In the genomic region with DNA sequence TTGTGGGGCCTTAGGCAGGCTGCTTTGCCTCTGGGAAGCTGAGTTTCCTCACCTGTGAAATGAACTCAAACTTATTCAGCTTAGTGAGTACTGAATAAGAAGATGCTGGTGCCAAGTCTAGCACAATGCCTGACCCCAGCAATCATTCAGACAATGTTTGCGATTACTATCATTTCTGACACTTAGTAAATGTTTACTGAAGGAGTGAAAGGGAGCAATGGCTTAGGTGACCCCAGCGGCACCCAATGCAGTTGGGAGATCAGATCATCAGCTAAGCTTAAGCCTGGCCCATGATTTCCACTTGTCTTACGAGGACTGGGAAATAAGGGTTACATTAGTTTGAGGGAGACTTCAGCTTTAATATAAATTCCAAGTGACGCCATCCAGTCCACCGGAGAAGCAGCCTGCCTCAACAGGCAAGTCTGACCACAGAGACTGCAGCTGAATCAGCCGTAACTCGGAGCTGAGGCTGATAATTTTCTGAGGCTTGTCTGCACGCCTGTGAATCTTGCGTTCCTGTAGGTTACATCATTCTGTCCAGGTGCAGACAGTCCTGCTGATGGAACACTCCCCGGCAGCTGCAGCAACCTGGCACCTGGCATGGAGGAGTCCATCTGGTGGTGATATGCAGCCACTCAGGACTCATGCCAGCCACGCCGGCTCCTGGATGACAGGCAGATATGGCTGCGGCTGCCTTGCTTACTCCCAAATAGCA, we compare ENCODE assay signal across 12 cellular contexts. TPM values are rescaled to one million over a fixed set of nuclear protein-coding genes. Genes with fewer than 3 reads are reported as not detected.
DNase-seq lines count a peak whose midpoint lies in the region; ATAC-seq, FAIRE-seq and TF ChIP-seq lines count a peak whose summit lies in the region.
"Had no signal": no experiment of that assay in that cellular context is flagged by ENCODE, and none has a peak within 500 bp of the region (broad histone marks: within the 10 kb centered on the region; RNA-seq: fewer than 3 reads in every experiment).

No MANE protein-coding gene starts in this region.

- H3K36me3 ChIP-seq in psoas muscle (ENCODE audit: insufficient read depth in 1 of 2, low read depth in 1 of 2), result no peaks in the 10 kb centered on the region
- no peaks in the 10 kb centered on the region for H3K36me3 ChIP-seq in HAP-1 (replicated peaks)
- H3K36me3 ChIP-seq: esophagus muscularis mucosa, tibial artery had no signal

- H3K9me3 Mint-ChIP-seq in activated CD4-positive, alpha-beta T cell treated with anti-CD3 and anti-CD28 coated beads, Interleukin-2, amount 10 ng/mL, durations not matched to agents 24 days and 14 days, result no peaks in the 10 kb centered on the region
- H3K9me3 Mint-ChIP-seq: activated naive CD8-positive, alpha-beta T cell treated with anti-CD3 and anti-CD28 coated beads, Interleukin-2, amount 10 ng/mL, durations not matched to agents 7 days and 5 days; memory B cell had no signal

- in situ Hi-C loops in HAP-1 (cut with MboI; ENCODE audit: low sequenced_read_pairs), result no loop called here

- H3K27me3 Mint-ChIP-seq in activated CD4-positive, alpha-beta T cell treated with anti-CD3 and anti-CD28 coated beads, Interleukin-2, amount 10 ng/mL, durations not matched to agents 24 days and 14 days, result peaks cover 18% of the 10 kb centered on the region

- intact Hi-C loops in psoas muscle (cut with DNase I), result no loop called here
- intact Hi-C loops in activated CD4-positive, alpha-beta T cell treated with anti-CD3 and anti-CD28 coated beads, Interleukin-2, amount 10 ng/mL, durations not matched to agents 24 days and 14 days (cut with micrococcal nuclease), result no loop called here

- no peaks in the 10 kb centered on the region for H3K4me1 Mint-ChIP-seq in activated CD4-positive, alpha-beta T cell treated with anti-CD3 and anti-CD28 coated beads, Interleukin-2, amount 10 ng/mL, durations not matched to agents 24 days and 14 days
- H3K4me1 Mint-ChIP-seq: activated naive CD8-positive, alpha-beta T cell treated with anti-CD3 and anti-CD28 coated beads, Interleukin-2, amount 10 ng/mL, durations not matched to agents 7 days and 5 days had no signal

- no peak overlapping the region for H3K27ac Mint-ChIP-seq in activated CD4-positive, alpha-beta T cell treated with anti-CD3 and anti-CD28 coated beads, Interleukin-2, amount 10 ng/mL, durations not matched to agents 24 days and 14 days
- H3K27ac Mint-ChIP-seq: activated naive CD8-positive, alpha-beta T cell treated with anti-CD3 and anti-CD28 coated beads, Interleukin-2, amount 10 ng/mL, durations not matched to agents 7 days and 5 days; memory B cell had no signal

- no peak for FAIRE-seq in H54 (lab: Jason Lieb, UNC)

- 42 to 55% (median 46%) methylated on average over 13 of the region's 13 CpGs for WGBS in psoas muscle, 3 donors

- H3K4me3 Mint-ChIP-seq in activated CD4-positive, alpha-beta T cell treated with anti-CD3 and anti-CD28 coated beads, Interleukin-2, amount 10 ng/mL, durations not matched to agents 24 days and 14 days, result no peak overlapping the region
- H3K4me3 Mint-ChIP-seq: activated naive CD8-positive, alpha-beta T cell treated with anti-CD3 and anti-CD28 coated beads, Interleukin-2, amount 10 ng/mL, durations not matched to agents 7 days and 5 days; memory B cell had no signal

- no peak overlapping the region for H3K27ac ChIP-seq in coronary artery
- H3K27ac ChIP-seq in psoas muscle, result no peak overlapping the region
- H3K27ac ChIP-seq: esophagus muscularis mucosa, tibial artery had no signal

- peaks cover 3% of the 10 kb centered on the region for H3K4me1 ChIP-seq in psoas muscle
- H3K4me1 ChIP-seq in HAP-1, result no peaks in the 10 kb centered on the region

- no peak overlapping the region for H3K4me3 ChIP-seq in coronary artery
- no peak overlapping the region for H3K4me3 ChIP-seq in psoas muscle
- H3K4me3 ChIP-seq in HAP-1, result no peak overlapping the region
- H3K4me3 ChIP-seq: esophagus muscularis mucosa, tibial artery had no signal

- no peaks in the 10 kb centered on the region for H3K9me3 ChIP-seq in psoas muscle
- no peaks in the 10 kb centered on the region for H3K9me3 ChIP-seq in HAP-1
- H3K9me3 ChIP-seq: esophagus muscularis mucosa, tibial artery had no signal

- TF ChIP-seq CTCF in coronary artery (IDR thresholded peaks at IDR 0.05) (no peak), psoas muscle (IDR thresholded peaks at IDR 0.05) (no peak)

- H3K36me3 Mint-ChIP-seq in activated CD4-positive, alpha-beta T cell treated with anti-CD3 and anti-CD28 coated beads, Interleukin-2, amount 10 ng/mL, durations not matched to agents 24 days and 14 days (ENCODE audit: low read depth), result no peaks in the 10 kb centered on the region
- H3K36me3 Mint-ChIP-seq: activated naive CD8-positive, alpha-beta T cell treated with anti-CD3 and anti-CD28 coated beads, Interleukin-2, amount 10 ng/mL, durations not matched to agents 7 days and 5 days; memory B cell had no signal

- H3K27me3 ChIP-seq in psoas muscle (ENCODE audit: insufficient read depth in 3 of 3, low read length in 2 of 3) (peaks cover 0 to 4% (median 0%) of the 10 kb centered on the region in 3 donors), HAP-1 (ENCODE audit: low read depth) (peaks cover 2% of the 10 kb centered on the region; the same call in 1 of the 2 replicates)
- H3K27me3 ChIP-seq: tibial artery had no signal

- peak; percentile 89 for DNase-seq in HPDE6-E6E7 (ENCODE audit: extremely low spot score)
- peak; percentile 68 for DNase-seq in NCI-H510A (lab: John Stamatoyannopoulos, UW)
- peak; percentile 50 for DNase-seq in coronary artery (ENCODE audit: low spot score)
- DNase-seq in psoas muscle, result no peak
- no peak for DNase-seq in activated CD4-positive, alpha-beta T cell treated with anti-CD3 and anti-CD28 coated beads, Interleukin-2, amount 10 ng/mL, durations not matched to agents 24 days and 14 days
- DNase-seq in HAP-1 (ENCODE audit: low spot score in 2 of 2), result no peak
- no peak for DNase-seq in H54 (ENCODE audit: insufficient read length, low spot score)
- DNase-seq: activated naive CD8-positive, alpha-beta T cell treated with anti-CD3 and anti-CD28 coated beads, Interleukin-2, amount 10 ng/mL, durations not matched to agents 7 days and 5 days; tibial artery had no signal

- ATAC-seq in psoas muscle (peak in 3 of 4 donors; percentile 66 to 71 (median 69)), GM21526 (IDR thresholded peaks at IDR 0.05; ENCODE audit: low FRiP score, unreplicated experiment) (no peak)

- TF ChIP-seq POLR2A in H54 (IDR thresholded peaks at IDR 0.05; ENCODE audit: low read depth, low read length), result no peak

RNA-seq across cellular contexts. Expression of a gene that starts 34.8 kb away (rescaled TPM):
- 1 to 10 TPM in 3 of 4 donors, under 1 TPM in 1; 0.74 to 7.1 (median 1.8) TPM for total RNA-seq in psoas muscle
- under 1 TPM; 0.34 to 1.00 (median 0.69) TPM for polyA plus RNA-seq in psoas muscle
- not detected in 2 replicates for total RNA-seq in activated CD4-positive, alpha-beta T cell treated with anti-CD3 and anti-CD28 coated beads, Interleukin-2, amount 10 ng/mL, durations not matched to agents 24 days and 14 days
- total RNA-seq: activated naive CD8-positive, alpha-beta T cell treated with anti-CD3 and anti-CD28 coated beads, Interleukin-2, amount 10 ng/mL, durations not matched to agents 7 days and 5 days had no signal

RNA-seq across cellular contexts. Expression of a gene that starts 49.5 kb away (rescaled TPM):
- total RNA-seq in psoas muscle, result 10 to 100 TPM; 12.0 to 28.7 (median 13.1) TPM
- 1 to 10 TPM; 2.5 to 6.8 (median 4.3) TPM for polyA plus RNA-seq in psoas muscle
- 12.7 and 15.3 TPM in 2 replicates for total RNA-seq in activated CD4-positive, alpha-beta T cell treated with anti-CD3 and anti-CD28 coated beads, Interleukin-2, amount 10 ng/mL, durations not matched to agents 24 days and 14 days

Comparison
In these comparisons a context has a peak if more than half of its experiments do, and no peak if none do; other contexts are left out.
1. DNase-seq: peak in HPDE6-E6E7 (single experiment), NCI-H510A (single experiment) and coronary artery (single experiment); none in psoas muscle (0 of 2), activated CD4-positive, alpha-beta T cell treated with anti-CD3 and anti-CD28 coated beads, Interleukin-2, amount 10 ng/mL, durations not matched to agents 24 days and 14 days (single experiment), HAP-1 (0 of 2) and H54 (single experiment).